9 cellular contexts compared by ENCODE assay signal in genomic region chrX:9573282-9574106, GRCh38.
A peak's percentile ranks its signal among the peaks of the same experiment; 100 is the strongest.
DNase-seq lines count a peak whose midpoint lies in the region; ATAC-seq and FAIRE-seq lines count a peak whose summit lies in the region.
"Had no signal": no experiment of that assay in that cellular context is flagged by ENCODE, and none has a peak within 500 bp of the region (broad histone marks: within the 10 kb centered on the region; RNA-seq: fewer than 3 reads in every experiment).

No MANE protein-coding gene starts in this region.

- peak; percentile 98 for FAIRE-seq in islet of Langerhans (lab: Jason Lieb, UNC)

- ATAC-seq in GM21786 (IDR thresholded peaks at IDR 0.05; ENCODE audit: unreplicated experiment) (peak; percentile 37), left cardiac atrium (no peak)

- intact Hi-C loops in left cardiac atrium (cut with DNase I), result no loop called here

- DNase-seq in DMS 273 treated with DMSO at 0.1 percent for 48 hours (lab: John Stamatoyannopoulos, UW) (peak; percentile 13), NCI-H146 (lab: John Stamatoyannopoulos, UW) (peak; percentile 79), globus pallidus (ENCODE audit: low spot score) (no peak), NCI-H446 treated with DMSO at 0.1 percent for 48 hours (lab: John Stamatoyannopoulos, UW) (no peak), left cardiac atrium (no peak), NCI-H187 treated with DMSO at 0.1 percent for 48 hours (lab: John Stamatoyannopoulos, UW) (no peak)
- DNase-seq: foreskin fibroblast had no signal

Comparison
In these comparisons a context has a peak if more than half of its experiments do, and no peak if none do; other contexts are left out.
1. DNase-seq: peak in DMS 273 treated with DMSO at 0.1 percent for 48 hours (single experiment) and NCI-H146 (single experiment); none in globus pallidus (single experiment), NCI-H446 treated with DMSO at 0.1 percent for 48 hours (single experiment), left cardiac atrium (single experiment) and NCI-H187 treated with DMSO at 0.1 percent for 48 hours (single experiment).